In genomic region chr9:114512337-114512874, GRCh38 we compare ENCODE assay signal across 21 cellular contexts. TPM values are rescaled to one million over a fixed set of nuclear protein-coding genes. Genes with fewer than 3 reads are reported as not detected.
DNase-seq lines count a peak whose midpoint lies in the region; ATAC-seq and TF ChIP-seq lines count a peak whose summit lies in the region.
"Had no signal": no experiment of that assay in that cellular context is flagged by ENCODE, and none has a peak within 500 bp of the region (broad histone marks: within the 10 kb centered on the region; RNA-seq: fewer than 3 reads in every experiment).

No MANE protein-coding gene starts in this region.

- peak overlapping the region in 8 of 11 experiments; percentile 48 to 81 (median 77); a peak in 11 of 22 replicates for H3K4me2 ChIP-seq in BLaER1 treated with 17β-estradiol and CSF1 and Interleukin-3, amounts not matched to agents 10 nM and 100 nM

- no peak for TF ChIP-seq CTCF in RWPE2 (IDR thresholded peaks at IDR 0.05; ENCODE audit: poor library complexity, severe bottlenecking)

- H3K9me3 Mint-ChIP-seq in stimulated activated effector memory CD8-positive, alpha-beta T cell treated with anti-CD3 and anti-CD28 coated beads, Interleukin-12 subunit alpha, Interleukin-12 subunit beta, amount 100 ng/mL, for 72 hours: no peaks in the 10 kb centered on the region
- H3K9me3 Mint-ChIP-seq in activated T-cell treated with anti-CD3 and anti-CD28 coated beads, Interleukin-2, amount 50 U/mL, for 24 hours: no peaks in the 10 kb centered on the region
- H3K9me3 Mint-ChIP-seq: CD8-positive, alpha-beta T cell had no signal

- 0 out of 3 replicates have a peak, but pooled peaks have one; percentile 33 for ATAC-seq in RWPE2 (ENCODE audit: low read depth)
- ATAC-seq in left colon: peak; percentile 92
- ATAC-seq in stimulated activated effector memory CD8-positive, alpha-beta T cell treated with anti-CD3 and anti-CD28 coated beads, Interleukin-12 subunit alpha, Interleukin-12 subunit beta, amount 100 ng/mL, for 72 hours: no peak
- no peak for ATAC-seq in GM21723 (IDR thresholded peaks at IDR 0.05; ENCODE audit: unreplicated experiment)
- ATAC-seq: CD8-positive, alpha-beta T cell had no signal

- no peak overlapping the region for H3K27ac ChIP-seq in BLaER1 treated with 17β-estradiol and CSF1 and Interleukin-3, amounts not matched to agents 10 nM and 100 nM
- no peak overlapping the region for H3K27ac ChIP-seq in RWPE2 (ENCODE audit: poor library complexity, severe bottlenecking)
- H3K27ac ChIP-seq: SK-N-MC had no signal

- H3K4me1 Mint-ChIP-seq in stimulated activated effector memory CD8-positive, alpha-beta T cell treated with anti-CD3 and anti-CD28 coated beads, Interleukin-12 subunit alpha, Interleukin-12 subunit beta, amount 100 ng/mL, for 72 hours: peaks cover 11% of the 10 kb centered on the region
- H3K4me1 Mint-ChIP-seq in activated T-cell treated with anti-CD3 and anti-CD28 coated beads, Interleukin-2, amount 50 U/mL, for 24 hours (ENCODE audit: low read depth): peaks cover 20% of the 10 kb centered on the region

- H3K9ac ChIP-seq in BLaER1 treated with 17β-estradiol and CSF1 and Interleukin-3, amounts not matched to agents 10 nM and 100 nM: no peak overlapping the region

- H3K4me3 Mint-ChIP-seq in stimulated activated effector memory CD8-positive, alpha-beta T cell treated with anti-CD3 and anti-CD28 coated beads, Interleukin-12 subunit alpha, Interleukin-12 subunit beta, amount 100 ng/mL, for 72 hours: no peak overlapping the region
- H3K4me3 Mint-ChIP-seq in activated T-cell treated with anti-CD3 and anti-CD28 coated beads, Interleukin-2, amount 50 U/mL, for 24 hours: no peak overlapping the region
- H3K4me3 Mint-ChIP-seq: CD8-positive, alpha-beta T cell had no signal

- peaks cover 19 to 34% (median 24%) of the 10 kb centered on the region in 10 experiments for H3K4me1 ChIP-seq in BLaER1 treated with 17β-estradiol and CSF1 and Interleukin-3, amounts not matched to agents 10 nM and 100 nM
- no peaks in the 10 kb centered on the region for H3K4me1 ChIP-seq in RWPE2 (ENCODE audit: insufficient read depth, poor library complexity, severe bottlenecking)

- H3K27me3 Mint-ChIP-seq in activated T-cell treated with anti-CD3 and anti-CD28 coated beads, Interleukin-2, amount 50 U/mL, for 24 hours: peaks cover 32% of the 10 kb centered on the region

- H3K4me3 ChIP-seq in BLaER1 treated with 17β-estradiol and CSF1 and Interleukin-3, amounts not matched to agents 10 nM and 100 nM: no peak overlapping the region
- no peak overlapping the region for H3K4me3 ChIP-seq in RWPE2 (ENCODE audit: severe bottlenecking)
- H3K4me3 ChIP-seq: MG63, SK-N-MC had no signal

- H3K27me3 ChIP-seq in BLaER1 treated with 17β-estradiol and CSF1 and Interleukin-3, amounts not matched to agents 10 nM and 100 nM: no peaks in the 10 kb centered on the region
- H3K27me3 ChIP-seq in RWPE2 (ENCODE audit: insufficient read depth, poor library complexity, severe bottlenecking): no peaks in the 10 kb centered on the region

- H3K36me3 Mint-ChIP-seq in stimulated activated effector memory CD8-positive, alpha-beta T cell treated with anti-CD3 and anti-CD28 coated beads, Interleukin-12 subunit alpha, Interleukin-12 subunit beta, amount 100 ng/mL, for 72 hours: no peaks in the 10 kb centered on the region
- H3K36me3 Mint-ChIP-seq in activated T-cell treated with anti-CD3 and anti-CD28 coated beads, Interleukin-2, amount 50 U/mL, for 24 hours (ENCODE audit: low read depth): no peaks in the 10 kb centered on the region
- H3K36me3 Mint-ChIP-seq: CD8-positive, alpha-beta T cell had no signal

- no peaks in the 10 kb centered on the region for H4K20me1 ChIP-seq in BLaER1 treated with 17β-estradiol and CSF1 and Interleukin-3, amounts not matched to agents 10 nM and 100 nM

- intact Hi-C loops in left colon (cut with DNase I, micrococcal nuclease): no loop called here

- no peaks in the 10 kb centered on the region for H3K36me3 ChIP-seq in BLaER1 treated with 17β-estradiol and CSF1 and Interleukin-3, amounts not matched to agents 10 nM and 100 nM
- no peaks in the 10 kb centered on the region for H3K36me3 ChIP-seq in RWPE2 (ENCODE audit: low read depth)
- H3K36me3 ChIP-seq: MG63 had no signal

- H3K27ac Mint-ChIP-seq in stimulated activated effector memory CD8-positive, alpha-beta T cell treated with anti-CD3 and anti-CD28 coated beads, Interleukin-12 subunit alpha, Interleukin-12 subunit beta, amount 100 ng/mL, for 72 hours: peak overlapping the region; percentile 26
- H3K27ac Mint-ChIP-seq in activated T-cell treated with anti-CD3 and anti-CD28 coated beads, Interleukin-2, amount 50 U/mL, for 24 hours: no peak overlapping the region
- H3K27ac Mint-ChIP-seq: CD8-positive, alpha-beta T cell had no signal

- H3K9me3 ChIP-seq in BLaER1 treated with 17β-estradiol and CSF1 and Interleukin-3, amounts not matched to agents 10 nM and 100 nM (replicated peaks in 1 of 11): no peaks in the 10 kb centered on the region
- H3K9me3 ChIP-seq in RWPE2 (ENCODE audit: severe bottlenecking): no peaks in the 10 kb centered on the region
- H3K9me3 ChIP-seq: MG63 had no signal

- DNase-seq in RWPE2 (ENCODE audit: low spot score) (no peak), left colon (peak; percentile 22 to 71)
- no peak for DNase-seq in stimulated activated effector memory CD8-positive, alpha-beta T cell treated with anti-CD3 and anti-CD28 coated beads, Interleukin-12 subunit alpha, Interleukin-12 subunit beta, amount 100 ng/mL, for 72 hours (ENCODE audit: low spot score in 2 of 2)
- no peak for DNase-seq in activated T-cell treated with anti-CD3 and anti-CD28 coated beads, Interleukin-2, amount 50 U/mL, for 24 hours
- no peak for DNase-seq in stimulated activated CD8-positive, alpha-beta memory T cell treated with anti-CD3 and anti-CD28 coated beads, Interleukin-4, amount 100 ng/mL, for 48 hours
- DNase-seq: C1 segment of cervical spinal cord; CD8-positive, alpha-beta T cell; DMS153; EL; GF-D8; Kasumi-1; MG63; NCI-H1694 treated with DMSO at 0.1 percent for 48 hours; NCI-H2081 treated with DMSO at 0.1 percent for 48 hours; NCI-H2171 treated with DMSO at 0.1 percent for 48 hours; NCI-H524 treated with DMSO at 0.1 percent for 48 hours; RPMI8226; SHP77 treated with DMSO at 0.1 percent for 48 hours had no signal

RNA-seq across cellular contexts. Expression of gene WHRN, which starts 7.1 kb away (rescaled TPM):
- 1 to 10 TPM; 6.1 to 7.0 TPM for total RNA-seq in left colon

Comparison
In these comparisons a context has a peak if more than half of its experiments do, and no peak if none do; other contexts are left out.
1. ATAC-seq: peak in RWPE2 (single experiment) and left colon (single experiment); none in stimulated activated effector memory CD8-positive, alpha-beta T cell treated with anti-CD3 and anti-CD28 coated beads, Interleukin-12 subunit alpha, Interleukin-12 subunit beta, amount 100 ng/mL, for 72 hours (single experiment) and GM21723 (single experiment).
2. DNase-seq: peak in left colon (2 of 2); none in RWPE2 (single experiment), stimulated activated effector memory CD8-positive, alpha-beta T cell treated with anti-CD3 and anti-CD28 coated beads, Interleukin-12 subunit alpha, Interleukin-12 subunit beta, amount 100 ng/mL, for 72 hours (0 of 2), activated T-cell treated with anti-CD3 and anti-CD28 coated beads, Interleukin-2, amount 50 U/mL, for 24 hours (single experiment) and stimulated activated CD8-positive, alpha-beta memory T cell treated with anti-CD3 and anti-CD28 coated beads, Interleukin-4, amount 100 ng/mL, for 48 hours (single experiment).